36 cellular contexts compared by ENCODE assay signal in the genomic region with DNA sequence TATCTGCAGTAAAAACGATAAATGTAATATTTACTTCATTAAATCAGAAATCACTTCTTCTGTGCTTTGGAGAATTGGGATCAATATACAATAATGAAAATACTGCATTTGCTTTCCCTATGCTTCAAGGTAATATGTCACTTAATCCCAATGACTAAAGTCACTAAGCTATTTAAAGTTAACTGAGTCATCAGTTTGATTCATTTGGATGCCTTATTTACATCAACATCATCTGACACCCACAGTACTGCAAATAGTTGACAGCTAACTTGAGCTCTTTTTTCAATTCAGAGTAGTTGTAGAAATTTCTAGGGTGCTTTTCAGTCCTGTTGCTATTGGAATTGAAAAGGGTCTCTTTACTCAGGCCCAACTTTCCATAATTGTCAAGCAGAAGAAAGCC.
"Had no signal": no experiment of that assay in that cellular context is flagged by ENCODE, and none has a peak within 500 bp of the region (broad histone marks: within the 10 kb centered on the region; RNA-seq: fewer than 3 reads in every experiment).

No MANE protein-coding gene starts in this region.

- ATAC-seq: activated CD4-positive, alpha-beta T cell treated with anti-CD3 and anti-CD28 coated beads for 36 hours; activated CD8-positive, alpha-beta memory T cell treated with anti-CD3 and anti-CD28 coated beads, Interleukin-2, amount 10 ng/mL, durations not matched to agents 7 days and 5 days; activated CD8-positive, alpha-beta T cell treated with anti-CD3 and anti-CD28 coated beads, Interleukin-2, amount 10 ng/mL, durations not matched to agents 7 days and 5 days; activated naive CD8-positive, alpha-beta T cell treated with anti-CD3 and anti-CD28 coated beads, Interleukin-2, amount 50 U/mL, for 24 hours; effector memory CD8-positive, alpha-beta T cell; foreskin keratinocyte; gastrocnemius medialis; T-helper 17 cell had no signal

- H3K4me1 ChIP-seq: adrenal gland, breast epithelium, esophagus muscularis mucosa, foreskin keratinocyte, gastrocnemius medialis had no signal

- H3K27me3 ChIP-seq: adrenal gland, breast epithelium, esophagus muscularis mucosa, foreskin keratinocyte, gastrocnemius medialis, heart left ventricle had no signal

- H3K4me3 Mint-ChIP-seq: activated CD4-positive, alpha-beta memory T cell treated with anti-CD3 and anti-CD28 coated beads for 36 hours; activated CD4-positive, alpha-beta T cell treated with anti-CD3 and anti-CD28 coated beads for 36 hours; activated CD4-positive, alpha-beta T cell treated with anti-CD3 and anti-CD28 coated beads, Interleukin-2, amount 10 ng/mL, durations not matched to agents 24 days and 14 days; activated CD8-positive, alpha-beta memory T cell treated with anti-CD3 and anti-CD28 coated beads, Interleukin-2, amount 10 ng/mL, durations not matched to agents 7 days and 5 days; activated CD8-positive, alpha-beta T cell treated with anti-CD3 and anti-CD28 coated beads, Interleukin-2, amount 10 ng/mL, durations not matched to agents 7 days and 5 days; activated naive CD4-positive, alpha-beta T cell treated with anti-CD3 and anti-CD28 coated beads for 36 hours; activated naive CD4-positive, alpha-beta T cell treated with anti-CD3 and anti-CD28 coated beads, Interleukin-2, amount 50 U/mL, for 24 hours; activated naive CD8-positive, alpha-beta T cell treated with anti-CD3 and anti-CD28 coated beads for 36 hours; activated naive CD8-positive, alpha-beta T cell treated with anti-CD3 and anti-CD28 coated beads, Interleukin-2, amount 50 U/mL, for 24 hours; activated T-helper 1 cell treated with anti-CD3 and anti-CD28 coated beads, Interleukin-12 subunit alpha, Interleukin-12 subunit beta, Interleukin-2, Interleukin-4 antibody, amounts not matched to agents 30 ng/mL and 10 ng/mL and 1 ng/mL, durations not matched to agents 14 hours and 24 hours and 36 hours; brain; effector memory CD8-positive, alpha-beta T cell; T-helper 17 cell had no signal

- H3K27ac ChIP-seq: adrenal gland, breast epithelium, epithelial cell of prostate, esophagus muscularis mucosa, foreskin keratinocyte, gastrocnemius medialis, heart left ventricle had no signal

- H3K27ac Mint-ChIP-seq: activated CD4-positive, alpha-beta memory T cell treated with anti-CD3 and anti-CD28 coated beads for 36 hours; activated CD4-positive, alpha-beta T cell treated with anti-CD3 and anti-CD28 coated beads for 36 hours; activated CD4-positive, alpha-beta T cell treated with anti-CD3 and anti-CD28 coated beads, Interleukin-2, amount 10 ng/mL, durations not matched to agents 24 days and 14 days; activated CD8-positive, alpha-beta memory T cell treated with anti-CD3 and anti-CD28 coated beads, Interleukin-2, amount 10 ng/mL, durations not matched to agents 7 days and 5 days; activated CD8-positive, alpha-beta T cell treated with anti-CD3 and anti-CD28 coated beads, Interleukin-2, amount 10 ng/mL, durations not matched to agents 7 days and 5 days; activated naive CD4-positive, alpha-beta T cell treated with anti-CD3 and anti-CD28 coated beads for 36 hours; activated naive CD4-positive, alpha-beta T cell treated with anti-CD3 and anti-CD28 coated beads, Interleukin-2, amount 50 U/mL, for 24 hours; activated naive CD8-positive, alpha-beta T cell treated with anti-CD3 and anti-CD28 coated beads for 36 hours; activated naive CD8-positive, alpha-beta T cell treated with anti-CD3 and anti-CD28 coated beads, Interleukin-2, amount 50 U/mL, for 24 hours; activated T-helper 1 cell treated with anti-CD3 and anti-CD28 coated beads, Interleukin-12 subunit alpha, Interleukin-12 subunit beta, Interleukin-2, Interleukin-4 antibody, amounts not matched to agents 30 ng/mL and 10 ng/mL and 1 ng/mL, durations not matched to agents 14 hours and 24 hours and 36 hours; activated T-helper 2 cell treated with anti-CD3 and anti-CD28 coated beads, Interferon-gamma antibody, Interleukin-2, Interleukin-4, amounts not matched to agents 10 μg/mL and 5 μg/mL and 100 μg/mL, durations not matched to agents 14 hours and 24 hours and 36 hours; effector memory CD8-positive, alpha-beta T cell; T-helper 17 cell had no signal

- H3K4me1 Mint-ChIP-seq: activated CD4-positive, alpha-beta T cell treated with anti-CD3 and anti-CD28 coated beads for 36 hours; activated CD4-positive, alpha-beta T cell treated with anti-CD3 and anti-CD28 coated beads, Interleukin-2, amount 10 ng/mL, durations not matched to agents 24 days and 14 days; activated CD8-positive, alpha-beta memory T cell treated with anti-CD3 and anti-CD28 coated beads, Interleukin-2, amount 10 ng/mL, durations not matched to agents 7 days and 5 days; activated naive CD4-positive, alpha-beta T cell treated with anti-CD3 and anti-CD28 coated beads, Interleukin-2, amount 50 U/mL, for 24 hours; activated naive CD8-positive, alpha-beta T cell treated with anti-CD3 and anti-CD28 coated beads for 36 hours; activated naive CD8-positive, alpha-beta T cell treated with anti-CD3 and anti-CD28 coated beads, Interleukin-2, amount 50 U/mL, for 24 hours; T-helper 17 cell had no signal

- H3K36me3 Mint-ChIP-seq: activated CD4-positive, alpha-beta memory T cell treated with anti-CD3 and anti-CD28 coated beads for 36 hours; activated CD8-positive, alpha-beta memory T cell treated with anti-CD3 and anti-CD28 coated beads, Interleukin-2, amount 10 ng/mL, durations not matched to agents 7 days and 5 days; activated naive CD4-positive, alpha-beta T cell treated with anti-CD3 and anti-CD28 coated beads, Interleukin-2, amount 50 U/mL, for 24 hours; activated naive CD8-positive, alpha-beta T cell treated with anti-CD3 and anti-CD28 coated beads for 36 hours; brain had no signal

- H3K27me3 Mint-ChIP-seq: activated CD4-positive, alpha-beta memory T cell treated with anti-CD3 and anti-CD28 coated beads for 36 hours; activated CD4-positive, alpha-beta T cell treated with anti-CD3 and anti-CD28 coated beads for 36 hours; activated CD4-positive, alpha-beta T cell treated with anti-CD3 and anti-CD28 coated beads, Interleukin-2, amount 10 ng/mL, durations not matched to agents 24 days and 14 days; activated CD8-positive, alpha-beta memory T cell treated with anti-CD3 and anti-CD28 coated beads, Interleukin-2, amount 10 ng/mL, durations not matched to agents 7 days and 5 days; activated naive CD4-positive, alpha-beta T cell treated with anti-CD3 and anti-CD28 coated beads, Interleukin-2, amount 50 U/mL, for 24 hours; activated naive CD8-positive, alpha-beta T cell treated with anti-CD3 and anti-CD28 coated beads for 36 hours; activated naive CD8-positive, alpha-beta T cell treated with anti-CD3 and anti-CD28 coated beads, Interleukin-2, amount 50 U/mL, for 24 hours; effector memory CD8-positive, alpha-beta T cell; T-helper 17 cell had no signal

- H3K9me3 ChIP-seq: adrenal gland, breast epithelium, esophagus muscularis mucosa, gastrocnemius medialis, heart left ventricle had no signal

- H3K4me3 ChIP-seq: adrenal gland, breast epithelium, esophagus muscularis mucosa, gastrocnemius medialis, heart left ventricle had no signal

- H3K9me3 Mint-ChIP-seq: activated CD4-positive, alpha-beta T cell treated with anti-CD3 and anti-CD28 coated beads, Interleukin-2, amount 10 ng/mL, durations not matched to agents 24 days and 14 days; activated naive CD4-positive, alpha-beta T cell treated with anti-CD3 and anti-CD28 coated beads for 36 hours; activated naive CD4-positive, alpha-beta T cell treated with anti-CD3 and anti-CD28 coated beads, Interleukin-2, amount 50 U/mL, for 24 hours; activated naive CD8-positive, alpha-beta T cell treated with anti-CD3 and anti-CD28 coated beads for 36 hours; activated naive CD8-positive, alpha-beta T cell treated with anti-CD3 and anti-CD28 coated beads, Interleukin-2, amount 50 U/mL, for 24 hours; activated T-helper 1 cell treated with anti-CD3 and anti-CD28 coated beads, Interleukin-12 subunit alpha, Interleukin-12 subunit beta, Interleukin-2, Interleukin-4 antibody, amounts not matched to agents 30 ng/mL and 10 ng/mL and 1 ng/mL, durations not matched to agents 14 hours and 24 hours and 36 hours; activated T-helper 2 cell treated with anti-CD3 and anti-CD28 coated beads, Interferon-gamma antibody, Interleukin-2, Interleukin-4, amounts not matched to agents 10 μg/mL and 5 μg/mL and 100 μg/mL, durations not matched to agents 14 hours and 24 hours and 36 hours; brain had no signal

- DNase-seq: activated CD4-positive, alpha-beta memory T cell treated with anti-CD3 and anti-CD28 coated beads for 36 hours; activated CD4-positive, alpha-beta T cell treated with anti-CD3 and anti-CD28 coated beads for 36 hours; activated CD4-positive, alpha-beta T cell treated with anti-CD3 and anti-CD28 coated beads, Interleukin-2, amount 10 ng/mL, durations not matched to agents 24 days and 14 days; activated CD4-positive, CD25-positive, alpha-beta regulatory T cell; activated CD4-positive, CD25-positive, alpha-beta regulatory T cell treated with anti-CD3 and anti-CD28 coated beads, Interleukin-2, amount 50 U/mL, for 72 hours; activated CD8-positive, alpha-beta memory T cell treated with anti-CD3 and anti-CD28 coated beads, Interleukin-2, amount 10 ng/mL, durations not matched to agents 7 days and 5 days; activated CD8-positive, alpha-beta memory T cell treated with anti-CD3 and anti-CD28 coated beads, Interleukin-2, amount 50 U/mL, for 4 hours; activated CD8-positive, alpha-beta T cell treated with anti-CD3 and anti-CD28 coated beads, Interleukin-2, amount 10 ng/mL, durations not matched to agents 7 days and 5 days; activated effector memory CD4-positive, alpha-beta T cell treated with anti-CD3 and anti-CD28 coated beads, Interleukin-2, amount 50 U/mL, for 16 hours; activated naive CD4-positive, alpha-beta T cell treated with anti-CD3 and anti-CD28 coated beads for 36 hours; activated naive CD8-positive, alpha-beta T cell treated with anti-CD3 and anti-CD28 coated beads for 36 hours; activated naive CD8-positive, alpha-beta T cell treated with anti-CD3 and anti-CD28 coated beads, Interleukin-2, amount 50 U/mL, for 24 hours; activated T-cell treated with anti-CD3 and anti-CD28 coated beads, Interleukin-2, amount 50 U/mL, for 1 hour; activated T-cell treated with anti-CD3 and anti-CD28 coated beads, Interleukin-2, amount 50 U/mL, for 48 hours; adrenal gland; amygdala; aorta; caudate nucleus; cortex of kidney; dermis blood vessel endothelial cell; effector CD4-positive, alpha-beta T cell; effector memory CD8-positive, alpha-beta T cell; foreskin keratinocyte; gastrocnemius medialis; glutamatergic neuron; heart left ventricle; T-helper 1 cell; T-helper 17 cell had no signal

- H3K36me3 ChIP-seq: adrenal gland, breast epithelium, esophagus muscularis mucosa, gastrocnemius medialis, heart left ventricle had no signal

- FAIRE-seq: colon had no signal
